8 cellular contexts compared by ENCODE assay signal in the genomic region with DNA sequence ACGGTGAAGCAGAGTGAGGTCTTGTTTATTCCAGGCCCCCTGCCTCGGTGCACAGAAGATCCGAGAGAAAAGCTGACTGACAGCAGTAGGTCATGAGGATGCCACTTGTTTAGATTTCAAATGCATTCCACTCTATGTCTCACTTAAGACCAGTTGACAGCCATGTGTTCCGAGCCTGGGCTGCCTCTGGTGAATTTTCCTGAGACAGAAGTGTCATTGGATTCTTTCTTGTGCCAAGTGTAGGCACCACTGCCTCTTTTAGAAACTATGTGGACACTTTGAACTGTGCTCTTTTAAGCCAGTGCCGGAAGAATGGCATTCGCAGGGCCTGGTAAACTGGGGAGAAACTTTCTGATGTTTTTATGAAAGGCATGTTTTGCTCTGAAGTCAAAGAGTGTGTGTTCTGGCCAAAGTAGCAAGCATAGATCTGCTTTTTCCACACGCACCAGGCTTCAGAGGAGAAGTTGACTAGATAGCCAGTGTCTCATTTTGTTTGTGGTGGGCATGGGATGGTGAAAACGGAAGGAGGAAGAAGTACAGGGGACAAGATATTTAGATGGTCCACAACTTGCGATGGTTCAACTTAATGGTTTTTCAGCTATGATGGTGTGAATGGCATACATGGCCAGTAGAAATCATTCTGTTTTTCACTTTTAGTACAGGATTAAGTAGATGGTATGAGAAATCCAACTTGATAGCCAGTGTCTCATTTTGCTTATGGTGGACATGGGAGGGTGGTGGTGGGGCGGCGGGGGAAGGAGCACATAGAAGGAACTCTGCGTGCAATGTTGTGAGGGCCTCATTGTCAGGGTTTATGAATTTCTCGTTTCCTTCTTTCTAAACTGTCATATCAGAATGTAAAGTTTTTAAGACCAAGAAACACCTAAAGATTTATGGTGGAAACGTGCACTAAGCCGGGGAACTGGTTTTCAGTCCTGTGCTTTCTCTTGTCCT. TPM values are rescaled to one million over a fixed set of nuclear protein-coding genes. Genes with fewer than 3 reads are reported as not detected.
DNase-seq lines count a peak whose midpoint lies in the region; ATAC-seq and TF ChIP-seq lines count a peak whose summit lies in the region.

No MANE protein-coding gene starts in this region.

- H3K27ac Mint-ChIP-seq in activated naive CD8-positive, alpha-beta T cell treated with anti-CD3 and anti-CD28 coated beads, Interleukin-2, amount 10 ng/mL, durations not matched to agents 7 days and 5 days, result peak overlapping the region; percentile 74
- peak overlapping the region; percentile 40 for H3K27ac Mint-ChIP-seq in osteocyte (ENCODE audit: unreplicated experiment)
- no peak overlapping the region for H3K27ac Mint-ChIP-seq in endodermal cell

- WGBS in endodermal cell (ENCODE audit: insufficient coverage in 1 of 2, insufficient read length in 1 of 2), 2 experiments, result 75 to 84% methylated on average over 12 to 14 of the region's 15 CpGs

- no peak overlapping the region for H3K4me3 ChIP-seq in endodermal cell (ENCODE audit: low read length)

- peak; percentile 35 for ATAC-seq in GM18907 (IDR thresholded peaks at IDR 0.05; ENCODE audit: unreplicated experiment)
- peak; percentile 18 for ATAC-seq in HG02943 (IDR thresholded peaks at IDR 0.05; ENCODE audit: low read depth, unreplicated experiment)
- no peak for ATAC-seq in activated naive CD8-positive, alpha-beta T cell treated with anti-CD3 and anti-CD28 coated beads, Interleukin-2, amount 10 ng/mL, durations not matched to agents 7 days and 5 days (ENCODE audit: low read depth)

- H3K27me3 Mint-ChIP-seq in activated naive CD8-positive, alpha-beta T cell treated with anti-CD3 and anti-CD28 coated beads, Interleukin-2, amount 10 ng/mL, durations not matched to agents 7 days and 5 days, result no peaks in the 10 kb centered on the region
- H3K27me3 Mint-ChIP-seq in osteocyte (ENCODE audit: unreplicated experiment), result no peaks in the 10 kb centered on the region
- H3K27me3 Mint-ChIP-seq in endodermal cell (ENCODE audit: insufficient read depth), result no peaks in the 10 kb centered on the region

- no peaks in the 10 kb centered on the region for H3K27me3 ChIP-seq in endodermal cell (ENCODE audit: control insufficient read depth, insufficient read depth, low read length, poor library complexity, severe bottlenecking)

- TF ChIP-seq CTCF in osteocyte (IDR thresholded peaks at IDR 0.05) (no peak), endodermal cell (conservative IDR thresholded peaks at IDR 0.05) (no peak)

- peaks cover 9% of the 10 kb centered on the region for H3K36me3 ChIP-seq in endodermal cell (ENCODE audit: control insufficient read depth, insufficient read depth, low read length)

- H3K4me1 Mint-ChIP-seq in activated naive CD8-positive, alpha-beta T cell treated with anti-CD3 and anti-CD28 coated beads, Interleukin-2, amount 10 ng/mL, durations not matched to agents 7 days and 5 days, result peaks cover 22% of the 10 kb centered on the region
- peaks cover 61% of the 10 kb centered on the region for H3K4me1 Mint-ChIP-seq in osteocyte (ENCODE audit: unreplicated experiment)
- H3K4me1 Mint-ChIP-seq in endodermal cell, result peaks cover 24% of the 10 kb centered on the region

- peaks cover 12% of the 10 kb centered on the region for H3K36me3 Mint-ChIP-seq in activated naive CD8-positive, alpha-beta T cell treated with anti-CD3 and anti-CD28 coated beads, Interleukin-2, amount 10 ng/mL, durations not matched to agents 7 days and 5 days
- H3K36me3 Mint-ChIP-seq in osteocyte (ENCODE audit: unreplicated experiment) (peaks cover 21% of the 10 kb centered on the region), endodermal cell (ENCODE audit: low read depth) (peaks cover 18% of the 10 kb centered on the region)

- no peaks in the 10 kb centered on the region for H3K9me3 ChIP-seq in endodermal cell (ENCODE audit: control insufficient read depth, low read length)

- no peaks in the 10 kb centered on the region for H3K4me1 ChIP-seq in endodermal cell (ENCODE audit: control insufficient read depth, insufficient read depth, low read length)

- no peak overlapping the region for H3K27ac ChIP-seq in endodermal cell (ENCODE audit: low read depth, low read length)

- DNase-seq in activated naive CD8-positive, alpha-beta T cell treated with anti-CD3 and anti-CD28 coated beads, Interleukin-2, amount 10 ng/mL, durations not matched to agents 7 days and 5 days, result no peak
- no peak for DNase-seq in osteocyte (ENCODE audit: extremely low spot score, unreplicated experiment)
- DNase-seq in endodermal cell, result no peak
- no peak for DNase-seq in HuH-7.5 (ENCODE audit: low spot score)
- no peak for DNase-seq in effector CD4-positive, alpha-beta T cell
- DNase-seq in SW 1271 (lab: John Stamatoyannopoulos, UW), result no peak

- POLR2A ChIA-PET in activated naive CD8-positive, alpha-beta T cell treated with anti-CD3 and anti-CD28 coated beads, Interleukin-2, amount 10 ng/mL, durations not matched to agents 7 days and 5 days (lab: Charles Lee), result interaction anchor here (1.2 kb wide), 1 partner anchor 16 kb away, joined by 3 read pairs; no protein-coding TSS in a partner anchor

- no peaks in the 10 kb centered on the region for H3K9me3 Mint-ChIP-seq in activated naive CD8-positive, alpha-beta T cell treated with anti-CD3 and anti-CD28 coated beads, Interleukin-2, amount 10 ng/mL, durations not matched to agents 7 days and 5 days
- no peaks in the 10 kb centered on the region for H3K9me3 Mint-ChIP-seq in osteocyte (ENCODE audit: unreplicated experiment)
- no peaks in the 10 kb centered on the region for H3K9me3 Mint-ChIP-seq in endodermal cell

- no peak overlapping the region for H3K9ac ChIP-seq in endodermal cell (ENCODE audit: extremely low read depth, low read length, poor library complexity, severe bottlenecking)

- peak overlapping the region; percentile 53 for H3K4me3 Mint-ChIP-seq in activated naive CD8-positive, alpha-beta T cell treated with anti-CD3 and anti-CD28 coated beads, Interleukin-2, amount 10 ng/mL, durations not matched to agents 7 days and 5 days
- no peak overlapping the region for H3K4me3 Mint-ChIP-seq in osteocyte (ENCODE audit: unreplicated experiment)
- H3K4me3 Mint-ChIP-seq in endodermal cell, result no peak overlapping the region

RNA-seq across cellular contexts. Expression of gene CYP17A1, which starts 41.5 kb away (rescaled TPM):
- total RNA-seq in activated naive CD8-positive, alpha-beta T cell treated with anti-CD3 and anti-CD28 coated beads, Interleukin-2, amount 10 ng/mL, durations not matched to agents 7 days and 5 days, result not detected
- total RNA-seq in osteocyte, result not detected in 2 replicates
- not detected for total RNA-seq in endodermal cell
- polyA plus RNA-seq in endodermal cell (2013, experiment 1 of 2), result not detected
- polyA plus RNA-seq in endodermal cell (2013, experiment 2 of 2), result not detected

RNA-seq across cellular contexts. Expression of gene WBP1L, which starts 52.0 kb away (rescaled TPM):
- 10 to 100 TPM; 31.0 to 31.4 TPM for total RNA-seq in activated naive CD8-positive, alpha-beta T cell treated with anti-CD3 and anti-CD28 coated beads, Interleukin-2, amount 10 ng/mL, durations not matched to agents 7 days and 5 days
- total RNA-seq in osteocyte (66.7 and 68.7 TPM in 2 replicates), endodermal cell (10 to 100 TPM; 23.5 to 25.8 TPM)
- 30.2 TPM for polyA plus RNA-seq in endodermal cell (2013, experiment 1 of 2)
- polyA plus RNA-seq in endodermal cell (2013, experiment 2 of 2), result 29.0 TPM

RNA-seq across cellular contexts. Expression of gene BORCS7, which starts 58.3 kb away (rescaled TPM):
- 10 to 100 TPM; 11.2 to 12.6 TPM for total RNA-seq in activated naive CD8-positive, alpha-beta T cell treated with anti-CD3 and anti-CD28 coated beads, Interleukin-2, amount 10 ng/mL, durations not matched to agents 7 days and 5 days
- total RNA-seq in osteocyte, result 22.6 and 24.5 TPM in 2 replicates
- 1 to 10 TPM; 5.0 to 5.7 TPM for total RNA-seq in endodermal cell
- polyA plus RNA-seq in endodermal cell (2013, experiment 1 of 2), result 16.1 TPM
- 15.2 TPM for polyA plus RNA-seq in endodermal cell (2013, experiment 2 of 2)
